In the genomic region with DNA sequence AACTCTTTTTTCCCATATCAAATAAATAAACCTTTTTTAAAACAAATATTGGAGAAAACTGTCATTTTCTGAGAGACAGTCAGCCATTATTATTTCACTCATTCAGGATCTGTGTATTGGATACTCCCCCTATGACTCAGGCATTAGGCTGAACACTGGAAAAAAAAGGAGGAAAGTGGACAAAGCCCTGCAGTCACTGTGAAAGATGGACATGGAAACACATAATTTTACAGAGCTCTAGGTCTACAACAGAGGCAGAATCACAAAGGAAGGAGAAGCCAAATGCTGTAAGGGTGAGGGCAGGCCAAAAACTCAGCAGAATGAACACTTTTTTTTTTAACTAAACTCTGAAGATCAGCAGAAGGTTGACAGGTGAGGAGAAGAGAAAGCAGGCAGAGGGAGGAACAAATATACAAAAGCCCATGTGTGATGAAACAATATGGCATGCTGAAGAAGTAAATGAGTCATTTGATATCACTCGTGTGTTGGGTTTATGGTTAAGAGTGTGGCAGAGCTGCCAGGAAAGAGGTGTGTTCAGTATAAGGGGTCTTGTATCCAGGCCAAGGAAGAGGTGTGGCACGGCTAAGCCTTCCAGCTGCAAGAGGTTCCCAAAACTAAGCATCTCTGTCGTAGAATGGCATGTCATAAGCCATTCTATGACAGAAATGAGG, we compare ENCODE assay signal across 10 cellular contexts. TPM values are rescaled to one million over a fixed set of nuclear protein-coding genes. Genes with fewer than 3 reads are reported as not detected.
A peak's percentile ranks its signal among the peaks of the same experiment; 100 is the strongest.
DNase-seq lines count a peak whose midpoint lies in the region; ATAC-seq and TF ChIP-seq lines count a peak whose summit lies in the region.
"Had no signal": no experiment of that assay in that cellular context is flagged by ENCODE, and none has a peak within 500 bp of the region (broad histone marks: within the 10 kb centered on the region; RNA-seq: fewer than 3 reads in every experiment).

No MANE protein-coding gene starts in this region.

- no peak for TF ChIP-seq CTCF in AG04450 (IDR thresholded peaks at IDR 0.05; ENCODE audit: low read depth, low read length)
- TF ChIP-seq CTCF in foreskin keratinocyte (conservative IDR thresholded peaks at IDR 0.05), result no peak
- no peak for TF ChIP-seq CTCF in testis (IDR thresholded peaks at IDR 0.05)

- WGBS in testis, 2 donors, result 87 to 93% methylated on average over 3 of the region's 3 CpGs

- H3K36me3 ChIP-seq in testis (ENCODE audit: low read depth, missing control alignments), result no peaks in the 10 kb centered on the region

- H3K9me3 ChIP-seq in AG04450 (ENCODE audit: control insufficient read depth, insufficient read depth, low read length) (no peaks in the 10 kb centered on the region), testis (no peaks in the 10 kb centered on the region)

- no peaks in the 10 kb centered on the region for H3K27me3 ChIP-seq in AG04450 (ENCODE audit: control insufficient read depth, insufficient read depth, low read length)
- H3K27me3 ChIP-seq in foreskin keratinocyte, result no peaks in the 10 kb centered on the region
- no peaks in the 10 kb centered on the region for H3K27me3 ChIP-seq in testis

- no peak for TF ChIP-seq POLR2A in testis (IDR thresholded peaks at IDR 0.05)

- CTCF ChIA-PET in AG04450 (lab: Charles Lee), result no interaction called here

- peak; percentile 97 for ATAC-seq in foreskin keratinocyte

- no peak overlapping the region; the same call in 1 of the 2 replicates for H3K4me3 ChIP-seq in AG04450 (ENCODE audit: low read depth, low read length)
- no peak overlapping the region for H3K4me3 ChIP-seq in testis

- intact Hi-C loops in testis (cut with DNase I; ENCODE audit: low total_unique reads), result no loop called here

- H3K27ac ChIP-seq in AG04450 (ENCODE audit: low read depth, low read length) (peak overlapping the region; percentile 47), foreskin keratinocyte (no peak overlapping the region), testis (no peak overlapping the region)

- POLR2A ChIA-PET in AG04450 (lab: Yijun Ruan, JAX), result interaction anchor here (0.7 to 1.3 kb wide), 3 partner anchors 37 to 134 kb away, joined by 3 to 7 read pairs (median 3); no protein-coding TSS in a partner anchor

- peaks cover 10% of the 10 kb centered on the region for H3K4me1 ChIP-seq in foreskin keratinocyte
- H3K4me1 ChIP-seq in testis, result no peaks in the 10 kb centered on the region

- DNase-seq in AG04450 (ENCODE audit: low read depth, low spot score) (peak; percentile 36), HCEC 1CT (peak; percentile 74), SW480 (ENCODE audit: low spot score) (peak; percentile 11), foreskin keratinocyte (peak; percentile 59 to 83), testis (no peak), RPMI8226 (no peak), NCI-H774 (lab: John Stamatoyannopoulos, UW) (no peak)
- no peak for DNase-seq in activated CD8-positive, alpha-beta memory T cell treated with anti-CD3 and anti-CD28 coated beads for 24 hours
- DNase-seq: activated B cell treated with CpG ODN at 0.5 μM for 24 hours; CD4-positive, CD25-positive, alpha-beta regulatory T cell had no signal

RNA-seq across cellular contexts. Expression of gene EPB41L2, which starts 39.1 kb away (rescaled TPM):
- polyA plus RNA-seq in AG04450 (2011; rRNA removed), result 150 and 165 TPM in 2 replicates
- 186 and 206 TPM in 2 replicates for polyA minus RNA-seq in AG04450 (2011; rRNA and poly(A)+ RNA removed)
- 35.9 and 38.7 TPM in 2 replicates for total RNA-seq in foreskin keratinocyte
- 17.6 and 19.6 TPM in 2 replicates for polyA plus RNA-seq in foreskin keratinocyte
- 100 to 1,000 TPM; 139 to 206 TPM for total RNA-seq in testis
- 131 TPM for polyA plus RNA-seq in testis (ENCODE audit: insufficient read depth, low read depth, low replicate concordance)

Comparison
In these comparisons a context has a peak if more than half of its experiments do, and no peak if none do; other contexts are left out.
1. DNase-seq: peak in AG04450 (single experiment), HCEC 1CT (single experiment), SW480 (single experiment) and foreskin keratinocyte (2 of 2); none in activated CD8-positive, alpha-beta memory T cell treated with anti-CD3 and anti-CD28 coated beads for 24 hours (single experiment), testis (single experiment), RPMI8226 (single experiment) and NCI-H774 (single experiment).